ENCODE assay signal across 8 cellular contexts in genomic region chr4:26083987-26084386, GRCh38.
DNase-seq lines count a peak whose midpoint lies in the region; ATAC-seq and TF ChIP-seq lines count a peak whose summit lies in the region.

No MANE protein-coding gene starts in this region.

- H3K9me3 ChIP-seq in mucosa of descending colon: no peaks in the 10 kb centered on the region

- no peaks in the 10 kb centered on the region for H3K36me3 ChIP-seq in mucosa of descending colon (ENCODE audit: low read depth)

- H3K4me1 ChIP-seq in mucosa of descending colon (ENCODE audit: low read depth): no peaks in the 10 kb centered on the region

- no peak for TF ChIP-seq CTCF in mucosa of descending colon (IDR thresholded peaks at IDR 0.05)

- peak; percentile 43 for DNase-seq in stimulated activated CD4-positive, alpha-beta T cell treated with anti-CD3 and anti-CD28 coated beads, Interleukin-4, amount 100 ng/mL, for 24 hours
- no peak for DNase-seq in stimulated activated CD4-positive, alpha-beta T cell treated with anti-CD3 and anti-CD28 coated beads, Interleukin-4, amount 100 ng/mL, for 1 hour
- DNase-seq in SK-N-DZ (ENCODE audit: low spot score): peak; percentile 76
- no peak for DNase-seq in mucosa of descending colon
- DNase-seq in NCI-H1092 (lab: John Stamatoyannopoulos, UW): no peak
- no peak for DNase-seq in NCI-H2081 treated with DMSO at 0.1 percent for 48 hours (lab: John Stamatoyannopoulos, UW)
- no peak for DNase-seq in superior temporal gyrus (ENCODE audit: extremely low spot score)

- ATAC-seq in HG02973 (IDR thresholded peaks at IDR 0.05; ENCODE audit: unreplicated experiment) (peak; percentile 55), mucosa of descending colon (peak; percentile 36)

- H3K4me3 ChIP-seq in mucosa of descending colon: no peak overlapping the region

- intact Hi-C loops in mucosa of descending colon (cut with DNase I, micrococcal nuclease): loop anchor here in 1 of 2 donors (10.0 kb wide), 2 partner anchors 241 to 321 kb away; partner anchors contain the start of gene RBPJ

Comparison
In these comparisons a context has a peak if more than half of its experiments do, and no peak if none do; other contexts are left out.
1. DNase-seq: peak in stimulated activated CD4-positive, alpha-beta T cell treated with anti-CD3 and anti-CD28 coated beads, Interleukin-4, amount 100 ng/mL, for 24 hours (single experiment) and SK-N-DZ (single experiment); none in stimulated activated CD4-positive, alpha-beta T cell treated with anti-CD3 and anti-CD28 coated beads, Interleukin-4, amount 100 ng/mL, for 1 hour (single experiment), mucosa of descending colon (0 of 3), NCI-H1092 (single experiment), NCI-H2081 treated with DMSO at 0.1 percent for 48 hours (single experiment) and superior temporal gyrus (single experiment).